ENCODE assay signal across 8 cellular contexts in the genomic region with DNA sequence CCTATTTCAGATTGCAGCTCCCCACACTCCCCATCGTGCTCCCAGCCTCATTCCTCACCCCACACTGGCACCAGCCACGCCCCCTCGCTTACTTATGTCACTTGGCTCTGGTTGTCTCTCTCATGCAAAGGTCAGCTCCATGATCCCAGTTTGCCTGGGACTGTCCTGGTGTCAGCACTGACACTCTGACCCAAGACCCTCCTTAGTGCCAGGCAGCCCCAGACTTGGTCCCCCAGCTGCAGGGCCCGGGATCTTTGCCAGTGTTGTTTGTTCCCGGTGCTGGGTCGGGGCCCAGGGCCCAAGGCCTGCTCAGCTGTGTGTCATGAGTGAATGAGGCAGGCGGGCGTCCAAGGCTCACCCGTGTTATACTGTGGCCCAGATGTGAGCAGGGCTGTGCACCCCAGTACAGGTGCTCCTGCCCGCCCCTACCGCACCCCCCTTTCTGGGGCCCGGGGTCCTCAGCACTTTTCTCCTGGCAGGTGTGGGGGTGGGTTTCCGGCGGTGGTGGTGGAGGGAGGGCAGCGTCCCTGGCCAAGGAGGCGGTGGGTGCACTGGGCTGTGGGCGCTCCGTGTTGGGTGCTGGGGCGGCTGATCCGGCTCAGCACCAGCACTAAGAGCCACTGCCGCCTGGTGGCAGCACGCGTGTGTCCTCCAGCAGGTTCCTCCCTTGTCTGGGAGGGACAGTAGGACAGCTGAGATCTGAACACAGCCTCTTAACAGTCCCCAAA. TPM values are rescaled to one million over a fixed set of nuclear protein-coding genes. Genes with fewer than 3 reads are reported as not detected.
A peak's percentile ranks its signal among the peaks of the same experiment; 100 is the strongest.
DNase-seq lines count a peak whose midpoint lies in the region; ATAC-seq, FAIRE-seq and TF ChIP-seq lines count a peak whose summit lies in the region.

No MANE protein-coding gene starts in this region.

- H3K9me3 ChIP-seq in GM23248 (ENCODE audit: low read depth) (no peaks in the 10 kb centered on the region), SU-DHL-6 (ENCODE audit: insufficient read depth, low read length) (no peaks in the 10 kb centered on the region), hepatocyte (ENCODE audit: low read depth) (no peaks in the 10 kb centered on the region), small intestine (ENCODE audit: control insufficient read depth, low read depth) (no peaks in the 10 kb centered on the region)

- DNase-seq in AG08395 (ENCODE audit: low spot score) = peak; percentile 78
- DNase-seq in GM23248 = peak; percentile 74
- peak; percentile 77 for DNase-seq in hepatocyte (ENCODE audit: low spot score)
- DNase-seq in small intestine = peak; percentile 81

- H3F3A ChIP-seq in GM23248 (ENCODE audit: insufficient read depth) (no peaks in the 10 kb centered on the region), SU-DHL-6 (ENCODE audit: insufficient read depth) (no peaks in the 10 kb centered on the region)

- no peaks in the 10 kb centered on the region for H3K4me1 ChIP-seq in GM23248 (ENCODE audit: insufficient read depth)
- H3K4me1 ChIP-seq in hepatocyte (ENCODE audit: insufficient read depth) = no peaks in the 10 kb centered on the region
- H3K4me1 ChIP-seq in small intestine (ENCODE audit: control insufficient read depth in 2 of 2, insufficient read depth in 1 of 2, low read depth in 1 of 2, low read length in 1 of 2) = peaks cover 0 to 10% of the 10 kb centered on the region in 2 donors

- no peak overlapping the region for H2AFZ ChIP-seq in GM23248
- H2AFZ ChIP-seq in SU-DHL-6 (ENCODE audit: low read depth, low read length, severe bottlenecking) = no peak overlapping the region
- H2AFZ ChIP-seq in hepatocyte = no peak overlapping the region

- no peak for FAIRE-seq in small intestine (lab: Jason Lieb, UNC)

- WGBS in GM23248 (ENCODE audit: low coverage in 1 of 2, low lambda C conversion rate in 2 of 2, missing lambda C conversion rate in 2 of 2), 2 experiments = 19 to 20% methylated on average over 21 to 23 of the region's 23 CpGs
- 50% methylated on average over 22 of the region's 23 CpGs for WGBS in hepatocyte (ENCODE audit: low lambda C conversion rate, missing lambda C conversion rate)
- WGBS in small intestine, 3 donors = 9 to 28% (median 17%) methylated on average over 20 to 23 of the region's 23 CpGs

- H3K79me2 ChIP-seq in GM23248 (ENCODE audit: insufficient read depth) = no peaks in the 10 kb centered on the region
- no peaks in the 10 kb centered on the region for H3K79me2 ChIP-seq in SU-DHL-6 (ENCODE audit: insufficient read depth, low read length)
- H3K79me2 ChIP-seq in hepatocyte = no peaks in the 10 kb centered on the region

- no peaks in the 10 kb centered on the region for H3K27me3 ChIP-seq in GM23248 (replicated peaks; ENCODE audit: insufficient read depth)
- no peaks in the 10 kb centered on the region for H3K27me3 ChIP-seq in SU-DHL-6 (ENCODE audit: low read length)
- H3K27me3 ChIP-seq in hepatocyte = no peaks in the 10 kb centered on the region
- H3K27me3 ChIP-seq in small intestine (ENCODE audit: control insufficient read depth in 2 of 2, insufficient read depth in 2 of 2, low read length in 2 of 2) = no peaks in the 10 kb centered on the region

- H3K36me3 ChIP-seq in GM23248 (ENCODE audit: low read depth) (no peaks in the 10 kb centered on the region), SU-DHL-6 (ENCODE audit: low read length) (no peaks in the 10 kb centered on the region), hepatocyte (replicated peaks; ENCODE audit: insufficient read depth, low read depth) (no peaks in the 10 kb centered on the region), small intestine (ENCODE audit: control insufficient read depth in 2 of 2, insufficient read depth in 2 of 2, low read length in 2 of 2) (no peaks in the 10 kb centered on the region)

- H3K4me3 ChIP-seq in GM23248 = no peak overlapping the region
- no peak overlapping the region for H3K4me3 ChIP-seq in SU-DHL-6 (ENCODE audit: insufficient read depth, low read length, poor library complexity, severe bottlenecking)
- H3K4me3 ChIP-seq in hepatocyte = no peak overlapping the region
- no peak overlapping the region for H3K4me3 ChIP-seq in small intestine (ENCODE audit: low read depth in 1 of 2, low read length in 2 of 2)

- H3K27ac ChIP-seq in GM23248 (no peak overlapping the region), SU-DHL-6 (ENCODE audit: low read depth, low read length) (no peak overlapping the region), angular gyrus (ENCODE audit: low read depth, low read length) (peak overlapping the region; percentile 93), hepatocyte (no peak overlapping the region), small intestine (ENCODE audit: low read depth in 1 of 2, low read length in 1 of 2) (no peak overlapping the region)

- ATAC-seq in HG03571 (IDR thresholded peaks at IDR 0.05; ENCODE audit: unreplicated experiment) = no peak
- no peak for ATAC-seq in GM21367 (IDR thresholded peaks at IDR 0.05; ENCODE audit: unreplicated experiment)

- H4K20me1 ChIP-seq in GM23248 (ENCODE audit: insufficient read depth) (no peaks in the 10 kb centered on the region), SU-DHL-6 (ENCODE audit: low read depth, low read length) (no peaks in the 10 kb centered on the region), hepatocyte (ENCODE audit: insufficient read depth, poor library complexity, severe bottlenecking) (no peaks in the 10 kb centered on the region)

- H3K4me2 ChIP-seq in GM23248 (ENCODE audit: unreplicated experiment) (no peak overlapping the region), SU-DHL-6 (ENCODE audit: low read depth, low read length, poor library complexity, severe bottlenecking) (no peak overlapping the region), hepatocyte (peak overlapping the region; percentile 59)

- TF ChIP-seq CTCF in SU-DHL-6 (IDR thresholded peaks at IDR 0.05; ENCODE audit: insufficient read depth, low read length, poor library complexity, severe bottlenecking) (peak; percentile 78), hepatocyte (IDR thresholded peaks at IDR 0.05; ENCODE audit: poor library complexity) (peak; percentile 59)

- H3K9me2 ChIP-seq in GM23248 (ENCODE audit: insufficient read depth) (no peaks in the 10 kb centered on the region), SU-DHL-6 (replicated peaks; ENCODE audit: insufficient read depth, low read length) (no peaks in the 10 kb centered on the region), hepatocyte (replicated peaks; ENCODE audit: insufficient read depth) (no peaks in the 10 kb centered on the region)

- in situ Hi-C loops in GM23248 (cut with MboI) = no loop called here

- H3K9ac ChIP-seq in GM23248 = no peak overlapping the region
- no peak overlapping the region for H3K9ac ChIP-seq in SU-DHL-6 (ENCODE audit: low read length)

RNA-seq across cellular contexts. Expression of a gene that starts 19.5 kb away (rescaled TPM):
- not detected in 2 replicates for total RNA-seq in GM23248 (2014; rRNA removed; shearing (Covaris generic))
- not detected in 2 replicates for polyA plus RNA-seq in GM23248 (2016; fragmentation: Nextera tagmentation; extraction: Ambion mirVana)
- not detected in 2 replicates for total RNA-seq in hepatocyte
- not detected in 2 replicates for polyA plus RNA-seq in hepatocyte
- under 1 TPM in 2 of 3 donors, not detected in 1; 0.27 to 0.49 TPM for polyA plus RNA-seq in small intestine

RNA-seq across cellular contexts. Expression of a gene that starts 32.5 kb away (rescaled TPM):
- 16.2 and 17.3 TPM in 2 replicates for total RNA-seq in GM23248 (2014; rRNA removed; shearing (Covaris generic))
- polyA plus RNA-seq in GM23248 (2016; fragmentation: Nextera tagmentation; extraction: Ambion mirVana) (10.8 TPM in 2 replicates), hepatocyte (131 and 138 TPM in 2 replicates), small intestine (10 to 100 TPM; 35.7 to 72.2 (median 49.4) TPM)
- 71.8 and 81.1 TPM in 2 replicates for total RNA-seq in hepatocyte
